Comparison of ENCODE assay signal across 21 cellular contexts in the genomic region with DNA sequence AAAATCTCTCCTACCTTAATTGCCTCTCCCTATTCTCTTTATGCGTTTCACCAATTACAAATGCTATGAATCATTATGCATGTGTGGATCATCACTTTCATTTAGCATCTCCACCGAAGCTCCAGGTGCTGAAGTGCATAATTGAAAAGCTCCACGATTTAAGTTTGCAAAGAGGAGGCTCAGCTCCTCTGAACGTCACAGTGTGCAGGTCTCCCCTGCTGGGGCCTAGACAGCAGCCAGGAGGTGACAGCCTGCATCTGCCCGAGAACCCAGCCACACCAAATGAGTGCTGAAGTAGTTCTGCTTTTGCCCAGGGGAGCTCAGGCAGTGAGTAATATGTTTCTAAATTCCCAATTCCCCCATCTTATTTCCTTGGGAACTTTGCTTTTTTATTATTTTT.
DNase-seq lines count a peak whose midpoint lies in the region; TF ChIP-seq lines count a peak whose summit lies in the region.
"Had no signal": no experiment of that assay in that cellular context is flagged by ENCODE, and none has a peak within 500 bp of the region (broad histone marks: within the 10 kb centered on the region; RNA-seq: fewer than 3 reads in every experiment).

No MANE protein-coding gene starts in this region.

- H3K4me3 Mint-ChIP-seq in brain = peak overlapping the region in 1 of 5 experiments; percentile 50
- H3K4me3 Mint-ChIP-seq: CD4-positive, alpha-beta T cell; GM23338; IgD-negative memory B cell had no signal

- H3K9me3 Mint-ChIP-seq in brain = peaks cover 2 to 7% (median 4%) of the 10 kb centered on the region in 5 experiments
- H3K9me3 Mint-ChIP-seq: CD4-positive, alpha-beta T cell; GM23338 had no signal

- in situ Hi-C loops in G401 (cut with HindIII; ENCODE audit: low sequenced_read_pairs) = no loop called here

- H3K36me3 Mint-ChIP-seq in brain = no peaks in the 10 kb centered on the region
- H3K36me3 Mint-ChIP-seq: IgD-negative memory B cell had no signal

- H3K27me3 Mint-ChIP-seq in brain = peaks cover 15% of the 10 kb centered on the region
- H3K27me3 Mint-ChIP-seq: CD4-positive, alpha-beta T cell had no signal

- H3K4me1 Mint-ChIP-seq in brain = peaks cover 93% of the 10 kb centered on the region
- H3K4me1 Mint-ChIP-seq: IgD-negative memory B cell had no signal

- DNase-seq in NCI-H1436 (lab: John Stamatoyannopoulos, UW) (peak; percentile 20), NCI-H1436 treated with DMSO at 0.1 percent for 48 hours (lab: John Stamatoyannopoulos, UW) (no peak), G401 (ENCODE audit: low spot score) (peak; percentile 42), NOMO-1 (lab: John Stamatoyannopoulos, UW; ENCODE audit: unreplicated experiment in 2 of 2) (peak; percentile 47 to 56), SHP77 (lab: John Stamatoyannopoulos, UW) (no peak), kidney glomerular epithelial cell (lab: John Stamatoyannopoulos, UW) (no peak)
- DNase-seq: BE2C; CD4-positive, alpha-beta T cell; DMS53; EL; HCEC 1CT; Karpas-422; NCI-H1105 treated with DMSO at 0.1 percent for 48 hours; NCI-H2029 treated with DMSO at 0.1 percent for 48 hours; NCI-H510A; Peyer's patch; Right ventricle myocardium superior; T-helper 1 cell had no signal

- peak overlapping the region in 4 of 5 experiments; percentile 21 to 84 (median 72) for H3K27ac Mint-ChIP-seq in brain
- H3K27ac Mint-ChIP-seq: CD4-positive, alpha-beta T cell; GM23338; IgD-negative memory B cell had no signal

- TF ChIP-seq CTCF in brain (conservative IDR thresholded peaks at IDR 0.05) = no peak

Comparison
In these comparisons a context has a peak if more than half of its experiments do, and no peak if none do; other contexts are left out.
1. DNase-seq: peak in NCI-H1436 (single experiment), G401 (single experiment) and NOMO-1 (2 of 2); none in NCI-H1436 treated with DMSO at 0.1 percent for 48 hours (single experiment), SHP77 (0 of 2) and kidney glomerular epithelial cell (single experiment).